Comparison of ENCODE assay signal across 2 cellular contexts in the genomic region with DNA sequence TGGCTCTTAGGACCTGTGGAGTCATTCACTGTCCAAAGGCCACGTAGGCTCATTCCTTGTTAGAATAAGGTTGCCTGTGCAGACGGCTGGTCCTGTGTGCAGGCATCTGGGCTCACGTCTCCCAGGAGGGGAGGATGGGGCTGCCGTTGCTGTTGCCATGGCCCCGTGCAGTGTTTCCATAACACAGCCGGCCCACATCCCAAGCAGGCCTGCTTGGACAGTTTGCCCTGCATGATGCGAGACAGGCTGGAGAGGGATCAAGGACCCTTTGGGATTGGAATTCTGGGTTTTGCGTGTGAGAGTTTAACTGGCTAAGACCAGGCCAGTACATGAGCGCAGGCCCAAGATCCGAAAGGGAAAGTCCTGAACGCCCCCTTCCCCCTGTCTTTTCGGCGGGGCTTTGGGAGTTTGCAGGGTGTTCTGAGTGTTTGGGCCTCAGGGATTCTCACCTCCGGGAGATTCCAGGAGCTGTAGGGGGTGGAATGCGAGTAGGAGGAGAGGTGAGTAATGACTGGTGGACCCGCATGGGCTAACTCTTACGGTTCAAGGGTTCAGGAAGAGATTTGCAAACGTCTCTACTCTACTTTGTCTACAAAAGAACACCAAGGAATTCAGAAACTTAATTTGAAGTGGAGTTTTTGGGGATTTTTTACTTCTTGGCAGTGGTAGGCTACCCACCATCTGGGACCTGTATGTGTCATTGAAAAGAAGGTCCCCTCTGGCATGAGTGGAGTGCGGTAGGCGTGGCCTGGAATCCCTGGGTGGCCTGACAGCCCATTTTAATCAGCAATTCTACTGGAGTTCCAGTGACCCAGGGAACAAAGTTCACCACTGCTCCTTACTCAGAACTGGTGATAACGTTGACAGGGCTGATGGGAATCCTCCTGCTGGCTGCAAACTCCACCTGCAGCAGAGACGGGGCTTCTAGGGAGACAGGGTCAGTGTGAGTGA.
TF ChIP-seq lines count a peak whose summit lies in the region.

No MANE protein-coding gene starts in this region.

TF ChIP-seq in HEK293, 187 proteins besides CTCF, POLR2A, EP300 and RAD21:
- TF ChIP-seq KLF1 (tag by site-specific recombination; IDR thresholded peaks at IDR 0.05) (no peak), ZFHX2 (tag by site-specific recombination; conservative IDR thresholded peaks at IDR 0.05) (peak; percentile 49), EGR2 (tag by site-specific recombination; IDR thresholded peaks at IDR 0.05; ENCODE audit: low read depth) (peak; percentile 52; the same call in 1 of the 2 replicates), SCRT2 (tag by site-specific recombination; IDR thresholded peaks at IDR 0.05) (peak; percentile 43)

TF ChIP-seq in HepG2, 621 proteins besides CTCF, POLR2A, EP300 and RAD21 (continues in another document):
- no peak for TF ChIP-seq KLF11 (CRISPR knock-in tag; IDR thresholded peaks at IDR 0.05)
- TF ChIP-seq FOXJ3 (CRISPR knock-in tag; IDR thresholded peaks at IDR 0.05; ENCODE audit: borderline replicate concordance) = no peak
- TF ChIP-seq ZFP62 (CRISPR knock-in tag; IDR thresholded peaks at IDR 0.05) = no peak
- no peak for TF ChIP-seq AGO1 (IDR thresholded peaks at IDR 0.05; ENCODE audit: low read depth, low read length, poor library complexity, severe bottlenecking)
- no peak for TF ChIP-seq GABPA (IDR thresholded peaks at IDR 0.05; ENCODE audit: low read depth, low read length)
- no peak for TF ChIP-seq GABPA (CRISPR knock-in tag; IDR thresholded peaks at IDR 0.05; ENCODE audit: low read depth)
- no peak; the same call in 1 of the 2 replicates for TF ChIP-seq CEBPG (CRISPR knock-in tag; IDR thresholded peaks at IDR 0.05)
- TF ChIP-seq ZNF792 (CRISPR knock-in tag; IDR thresholded peaks at IDR 0.05) = peak; percentile 38; the same call in 1 of the 2 replicates
- TF ChIP-seq DR1 (CRISPR knock-in tag; IDR thresholded peaks at IDR 0.05) = no peak
- TF ChIP-seq HOXA3 (CRISPR knock-in tag; IDR thresholded peaks at IDR 0.05) = no peak
- TF ChIP-seq FOXK2 (IDR thresholded peaks at IDR 0.05) = no peak
- TF ChIP-seq CENPX (CRISPR knock-in tag; IDR thresholded peaks at IDR 0.05) = no peak
- TF ChIP-seq, protein P1, sequence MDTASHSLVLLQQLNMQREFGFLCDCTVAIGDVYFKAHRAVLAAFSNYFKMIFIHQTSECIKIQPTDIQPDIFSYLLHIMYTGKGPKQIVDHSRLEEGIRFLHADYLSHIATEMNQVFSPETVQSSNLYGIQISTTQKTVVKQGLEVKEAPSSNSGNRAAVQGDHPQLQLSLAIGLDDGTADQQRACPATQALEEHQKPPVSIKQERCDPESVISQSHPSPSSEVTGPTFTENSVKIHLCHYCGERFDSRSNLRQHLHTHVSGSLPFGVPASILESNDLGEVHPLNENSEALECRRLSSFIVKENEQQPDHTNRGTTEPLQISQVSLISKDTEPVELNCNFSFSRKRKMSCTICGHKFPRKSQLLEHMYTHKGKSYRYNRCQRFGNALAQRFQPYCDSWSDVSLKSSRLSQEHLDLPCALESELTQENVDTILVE (CRISPR knock-in tag; IDR thresholded peaks at IDR 0.05) = no peak
- TF ChIP-seq ZNF720 (CRISPR knock-in tag; IDR thresholded peaks at IDR 0.05) = no peak
- no peak for TF ChIP-seq MEIS2 (CRISPR knock-in tag; IDR thresholded peaks at IDR 0.05)
- TF ChIP-seq, protein P2, sequence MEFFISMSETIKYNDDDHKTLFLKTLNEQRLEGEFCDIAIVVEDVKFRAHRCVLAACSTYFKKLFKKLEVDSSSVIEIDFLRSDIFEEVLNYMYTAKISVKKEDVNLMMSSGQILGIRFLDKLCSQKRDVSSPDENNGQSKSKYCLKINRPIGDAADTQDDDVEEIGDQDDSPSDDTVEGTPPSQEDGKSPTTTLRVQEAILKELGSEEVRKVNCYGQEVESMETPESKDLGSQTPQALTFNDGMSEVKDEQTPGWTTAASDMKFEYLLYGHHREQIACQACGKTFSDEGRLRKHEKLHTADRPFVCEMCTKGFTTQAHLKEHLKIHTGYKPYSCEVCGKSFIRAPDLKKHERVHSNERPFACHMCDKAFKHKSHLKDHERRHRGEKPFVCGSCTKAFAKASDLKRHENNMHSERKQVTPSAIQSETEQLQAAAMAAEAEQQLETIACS (CRISPR knock-in tag; IDR thresholded peaks at IDR 0.05) = no peak
- TF ChIP-seq ATAD3A (CRISPR knock-in tag; IDR thresholded peaks at IDR 0.05) = no peak
- TF ChIP-seq CBX5 (CRISPR knock-in tag; IDR thresholded peaks at IDR 0.05; ENCODE audit: borderline replicate concordance) = no peak
- TF ChIP-seq ZFP36L1 (CRISPR knock-in tag; IDR thresholded peaks at IDR 0.05) = no peak
- TF ChIP-seq, protein P3, sequence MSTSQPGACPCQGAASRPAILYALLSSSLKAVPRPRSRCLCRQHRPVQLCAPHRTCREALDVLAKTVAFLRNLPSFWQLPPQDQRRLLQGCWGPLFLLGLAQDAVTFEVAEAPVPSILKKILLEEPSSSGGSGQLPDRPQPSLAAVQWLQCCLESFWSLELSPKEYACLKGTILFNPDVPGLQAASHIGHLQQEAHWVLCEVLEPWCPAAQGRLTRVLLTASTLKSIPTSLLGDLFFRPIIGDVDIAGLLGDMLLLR (CRISPR knock-in tag; IDR thresholded peaks at IDR 0.05) = no peak
- TF ChIP-seq NCOA1 (CRISPR knock-in tag; IDR thresholded peaks at IDR 0.05) = no peak
- no peak for TF ChIP-seq CAMTA2 (CRISPR knock-in tag; IDR thresholded peaks at IDR 0.05; ENCODE audit: borderline replicate concordance)
- TF ChIP-seq, protein P4, sequence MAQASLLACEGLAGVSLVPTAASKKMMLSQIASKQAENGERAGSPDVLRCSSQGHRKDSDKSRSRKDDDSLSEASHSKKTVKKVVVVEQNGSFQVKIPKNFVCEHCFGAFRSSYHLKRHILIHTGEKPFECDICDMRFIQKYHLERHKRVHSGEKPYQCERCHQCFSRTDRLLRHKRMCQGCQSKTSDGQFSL (CRISPR knock-in tag; IDR thresholded peaks at IDR 0.05) = no peak
- no peak for TF ChIP-seq ZNF749 (CRISPR knock-in tag; IDR thresholded peaks at IDR 0.05; ENCODE audit: borderline replicate concordance)
- TF ChIP-seq SNAI1 (CRISPR knock-in tag; IDR thresholded peaks at IDR 0.05; ENCODE audit: borderline replicate concordance) = no peak; the same call in 1 of the 2 replicates
- no peak for TF ChIP-seq ZNF747 (CRISPR knock-in tag; IDR thresholded peaks at IDR 0.05; ENCODE audit: borderline replicate concordance)
- no peak for TF ChIP-seq PHB2 (IDR thresholded peaks at IDR 0.05; ENCODE audit: partially characterized antibody)
- TF ChIP-seq SNRNP70 (IDR thresholded peaks at IDR 0.05; ENCODE audit: low read depth, low read length) = no peak
- TF ChIP-seq, protein P5, sequence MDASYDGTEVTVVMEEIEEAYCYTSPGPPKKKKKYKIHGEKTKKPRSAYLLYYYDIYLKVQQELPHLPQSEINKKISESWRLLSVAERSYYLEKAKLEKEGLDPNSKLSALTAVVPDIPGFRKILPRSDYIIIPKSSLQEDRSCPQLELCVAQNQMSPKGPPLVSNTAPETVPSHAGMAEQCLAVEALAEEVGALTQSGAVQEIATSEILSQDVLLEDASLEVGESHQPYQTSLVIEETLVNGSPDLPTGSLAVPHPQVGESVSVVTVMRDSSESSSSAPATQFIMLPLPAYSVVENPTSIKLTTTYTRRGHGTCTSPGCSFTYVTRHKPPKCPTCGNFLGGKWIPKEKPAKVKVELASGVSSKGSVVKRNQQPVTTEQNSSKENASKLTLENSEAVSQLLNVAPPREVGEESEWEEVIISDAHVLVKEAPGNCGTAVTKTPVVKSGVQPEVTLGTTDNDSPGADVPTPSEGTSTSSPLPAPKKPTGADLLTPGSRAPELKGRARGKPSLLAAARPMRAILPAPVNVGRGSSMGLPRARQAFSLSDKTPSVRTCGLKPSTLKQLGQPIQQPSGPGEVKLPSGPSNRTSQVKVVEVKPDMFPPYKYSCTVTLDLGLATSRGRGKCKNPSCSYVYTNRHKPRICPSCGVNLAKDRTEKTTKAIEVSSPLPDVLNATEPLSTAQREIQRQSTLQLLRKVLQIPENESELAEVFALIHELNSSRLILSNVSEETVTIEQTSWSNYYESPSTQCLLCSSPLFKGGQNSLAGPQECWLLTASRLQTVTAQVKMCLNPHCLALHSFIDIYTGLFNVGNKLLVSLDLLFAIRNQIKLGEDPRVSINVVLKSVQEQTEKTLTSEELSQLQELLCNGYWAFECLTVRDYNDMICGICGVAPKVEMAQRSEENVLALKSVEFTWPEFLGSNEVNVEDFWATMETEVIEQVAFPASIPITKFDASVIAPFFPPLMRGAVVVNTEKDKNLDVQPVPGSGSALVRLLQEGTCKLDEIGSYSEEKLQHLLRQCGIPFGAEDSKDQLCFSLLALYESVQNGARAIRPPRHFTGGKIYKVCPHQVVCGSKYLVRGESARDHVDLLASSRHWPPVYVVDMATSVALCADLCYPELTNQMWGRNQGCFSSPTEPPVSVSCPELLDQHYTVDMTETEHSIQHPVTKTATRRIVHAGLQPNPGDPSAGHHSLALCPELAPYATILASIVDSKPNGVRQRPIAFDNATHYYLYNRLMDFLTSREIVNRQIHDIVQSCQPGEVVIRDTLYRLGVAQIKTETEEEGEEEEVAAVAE (CRISPR knock-in tag; IDR thresholded peaks at IDR 0.05; ENCODE audit: borderline replicate concordance) = no peak
- TF ChIP-seq ZBTB38 (CRISPR knock-in tag; IDR thresholded peaks at IDR 0.05) = no peak
- no peak for TF ChIP-seq ETV5 (CRISPR knock-in tag; IDR thresholded peaks at IDR 0.05; ENCODE audit: borderline replicate concordance)
- peak; percentile 55 for TF ChIP-seq SAP130 (CRISPR knock-in tag; IDR thresholded peaks at IDR 0.05; ENCODE audit: low read depth)
- no peak for TF ChIP-seq EZH2 (conservative IDR thresholded peaks at IDR 0.05; ENCODE audit: low read depth, low read length)
- TF ChIP-seq RORA (CRISPR knock-in tag; IDR thresholded peaks at IDR 0.05) = no peak
- TF ChIP-seq ZNF263 (CRISPR knock-in tag; IDR thresholded peaks at IDR 0.05) = no peak
- TF ChIP-seq ARNT2 (CRISPR knock-in tag; IDR thresholded peaks at IDR 0.05; ENCODE audit: low read depth) = no peak
- TF ChIP-seq NFKBIZ (CRISPR knock-in tag; IDR thresholded peaks at IDR 0.05) = no peak
- no peak for TF ChIP-seq ZFP37 (CRISPR knock-in tag; IDR thresholded peaks at IDR 0.05; ENCODE audit: borderline replicate concordance)
- no peak for TF ChIP-seq KLF9 (CRISPR knock-in tag; IDR thresholded peaks at IDR 0.05; ENCODE audit: low read depth)
- TF ChIP-seq POLR2AphosphoS5 (IDR thresholded peaks at IDR 0.05; ENCODE audit: low read depth, low read length) = no peak
- TF ChIP-seq, protein P6, sequence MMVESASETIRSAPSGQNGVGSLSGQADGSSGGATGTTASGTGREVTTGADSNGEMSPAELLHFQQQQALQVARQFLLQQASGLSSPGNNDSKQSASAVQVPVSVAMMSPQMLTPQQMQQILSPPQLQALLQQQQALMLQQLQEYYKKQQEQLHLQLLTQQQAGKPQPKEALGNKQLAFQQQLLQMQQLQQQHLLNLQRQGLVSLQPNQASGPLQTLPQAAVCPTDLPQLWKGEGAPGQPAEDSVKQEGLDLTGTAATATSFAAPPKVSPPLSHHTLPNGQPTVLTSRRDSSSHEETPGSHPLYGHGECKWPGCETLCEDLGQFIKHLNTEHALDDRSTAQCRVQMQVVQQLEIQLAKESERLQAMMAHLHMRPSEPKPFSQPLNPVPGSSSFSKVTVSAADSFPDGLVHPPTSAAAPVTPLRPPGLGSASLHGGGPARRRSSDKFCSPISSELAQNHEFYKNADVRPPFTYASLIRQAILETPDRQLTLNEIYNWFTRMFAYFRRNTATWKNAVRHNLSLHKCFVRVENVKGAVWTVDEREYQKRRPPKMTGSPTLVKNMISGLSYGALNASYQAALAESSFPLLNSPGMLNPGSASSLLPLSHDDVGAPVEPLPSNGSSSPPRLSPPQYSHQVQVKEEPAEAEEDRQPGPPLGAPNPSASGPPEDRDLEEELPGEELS (CRISPR knock-in tag; IDR thresholded peaks at IDR 0.05) = no peak
- TF ChIP-seq, protein P7, sequence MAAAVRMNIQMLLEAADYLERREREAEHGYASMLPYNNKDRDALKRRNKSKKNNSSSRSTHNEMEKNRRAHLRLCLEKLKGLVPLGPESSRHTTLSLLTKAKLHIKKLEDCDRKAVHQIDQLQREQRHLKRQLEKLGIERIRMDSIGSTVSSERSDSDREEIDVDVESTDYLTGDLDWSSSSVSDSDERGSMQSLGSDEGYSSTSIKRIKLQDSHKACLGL (CRISPR knock-in tag; IDR thresholded peaks at IDR 0.05) = 0 out of 2 replicates have a peak, but pooled peaks have one; percentile 30
- no peak for TF ChIP-seq HOXD1 (CRISPR knock-in tag; IDR thresholded peaks at IDR 0.05)
- no peak for TF ChIP-seq NFYC (CRISPR knock-in tag; IDR thresholded peaks at IDR 0.05)
- TF ChIP-seq FOXO1 (CRISPR knock-in tag; IDR thresholded peaks at IDR 0.05) = peak; percentile 38; the same call in 1 of the 2 replicates
- TF ChIP-seq ZNF17 (CRISPR knock-in tag; IDR thresholded peaks at IDR 0.05) = no peak
- TF ChIP-seq NPAS2 (CRISPR knock-in tag; IDR thresholded peaks at IDR 0.05; ENCODE audit: borderline replicate concordance) = no peak
- no peak for TF ChIP-seq RBFOX2 (IDR thresholded peaks at IDR 0.05; ENCODE audit: low read depth, low read length)
- TF ChIP-seq MLLT10 (CRISPR knock-in tag; IDR thresholded peaks at IDR 0.05) = no peak
- no peak for TF ChIP-seq ZNF432 (CRISPR knock-in tag; IDR thresholded peaks at IDR 0.05; ENCODE audit: borderline replicate concordance)
- peak; percentile 88; the same call in 1 of the 2 replicates for TF ChIP-seq NCOR1 (IDR thresholded peaks at IDR 0.05; ENCODE audit: borderline replicate concordance, low read length)
- peak; percentile 21 for TF ChIP-seq POGZ (CRISPR knock-in tag; IDR thresholded peaks at IDR 0.05)
- no peak for TF ChIP-seq TARDBP (CRISPR knock-in tag; IDR thresholded peaks at IDR 0.05)
- TF ChIP-seq, protein P8, sequence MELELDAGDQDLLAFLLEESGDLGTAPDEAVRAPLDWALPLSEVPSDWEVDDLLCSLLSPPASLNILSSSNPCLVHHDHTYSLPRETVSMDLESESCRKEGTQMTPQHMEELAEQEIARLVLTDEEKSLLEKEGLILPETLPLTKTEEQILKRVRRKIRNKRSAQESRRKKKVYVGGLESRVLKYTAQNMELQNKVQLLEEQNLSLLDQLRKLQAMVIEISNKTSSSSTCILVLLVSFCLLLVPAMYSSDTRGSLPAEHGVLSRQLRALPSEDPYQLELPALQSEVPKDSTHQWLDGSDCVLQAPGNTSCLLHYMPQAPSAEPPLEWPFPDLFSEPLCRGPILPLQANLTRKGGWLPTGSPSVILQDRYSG (CRISPR knock-in tag; IDR thresholded peaks at IDR 0.05) = no peak
- no peak for TF ChIP-seq MED13 (CRISPR knock-in tag; IDR thresholded peaks at IDR 0.05)
- TF ChIP-seq XBP1 (CRISPR knock-in tag; IDR thresholded peaks at IDR 0.05) = no peak
- TF ChIP-seq, protein P9, sequence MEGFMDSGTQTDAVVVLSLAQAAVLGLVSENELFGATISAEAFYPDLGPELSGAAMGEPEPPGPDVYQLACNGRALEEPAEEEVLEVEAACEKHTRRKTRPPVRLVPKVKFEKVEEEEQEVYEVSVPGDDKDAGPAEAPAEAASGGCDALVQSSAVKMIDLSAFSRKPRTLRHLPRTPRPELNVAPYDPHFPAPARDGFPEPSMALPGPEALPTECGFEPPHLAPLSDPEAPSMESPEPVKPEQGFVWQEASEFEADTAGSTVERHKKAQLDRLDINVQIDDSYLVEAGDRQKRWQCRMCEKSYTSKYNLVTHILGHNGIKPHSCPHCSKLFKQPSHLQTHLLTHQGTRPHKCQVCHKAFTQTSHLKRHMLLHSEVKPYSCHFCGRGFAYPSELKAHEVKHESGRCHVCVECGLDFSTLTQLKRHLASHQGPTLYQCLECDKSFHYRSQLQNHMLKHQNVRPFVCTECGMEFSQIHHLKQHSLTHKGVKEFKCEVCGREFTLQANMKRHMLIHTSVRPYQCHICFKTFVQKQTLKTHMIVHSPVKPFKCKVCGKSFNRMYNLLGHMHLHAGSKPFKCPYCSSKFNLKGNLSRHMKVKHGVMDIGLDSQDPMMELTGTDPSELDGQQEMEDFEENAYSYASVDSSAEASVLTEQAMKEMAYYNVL (CRISPR knock-in tag; IDR thresholded peaks at IDR 0.05; ENCODE audit: borderline replicate concordance) = peak; percentile 42; the same call in 1 of the 2 replicates
- TF ChIP-seq ZNF431 (CRISPR knock-in tag; IDR thresholded peaks at IDR 0.05; ENCODE audit: borderline replicate concordance, low read depth) = no peak
